Comparison of ENCODE assay signal across 8 cellular contexts in genomic region chr17:40909351-40909750, GRCh38. TPM values are rescaled to one million over a fixed set of nuclear protein-coding genes. Genes with fewer than 3 reads are reported as not detected.
A peak's percentile ranks its signal among the peaks of the same experiment; 100 is the strongest.
DNase-seq lines count a peak whose midpoint lies in the region; ATAC-seq, FAIRE-seq and TF ChIP-seq lines count a peak whose summit lies in the region.

No MANE protein-coding gene starts in this region.

- H3K9me3 Mint-ChIP-seq in central memory CD8-positive, alpha-beta T cell = no peaks in the 10 kb centered on the region

- peaks cover 60% of the 10 kb centered on the region for H3K27me3 Mint-ChIP-seq in central memory CD8-positive, alpha-beta T cell

- no peaks in the 10 kb centered on the region for H3K4me1 Mint-ChIP-seq in central memory CD8-positive, alpha-beta T cell

- no peak overlapping the region for H3K27ac Mint-ChIP-seq in central memory CD8-positive, alpha-beta T cell (ENCODE audit: low read depth)

- peak; percentile 82 for FAIRE-seq in kidney (lab: Jason Lieb, UNC)

- no peaks in the 10 kb centered on the region for H3K4me1 ChIP-seq in kidney (ENCODE audit: control insufficient read depth in 1 of 2, insufficient read depth in 1 of 2, low read depth in 1 of 2, low read length in 2 of 2)

- peak; percentile 62 for TF ChIP-seq CTCF in kidney (IDR thresholded peaks at IDR 0.05; ENCODE audit: borderline replicate concordance, extremely low read depth, insufficient read depth)

- no peaks in the 10 kb centered on the region for H3K9me3 ChIP-seq in kidney (ENCODE audit: control insufficient read depth in 1 of 2, low read length in 2 of 2)

- no peak overlapping the region for H3K4me3 Mint-ChIP-seq in central memory CD8-positive, alpha-beta T cell

- intact Hi-C loops in kidney (cut with DNase I) = loop anchor here (10.0 kb wide), 1 partner anchor 735 kb away; no protein-coding TSS in a partner anchor

- H3K36me3 Mint-ChIP-seq in central memory CD8-positive, alpha-beta T cell (ENCODE audit: insufficient read depth) = no peaks in the 10 kb centered on the region

- no peak overlapping the region for H3K27ac ChIP-seq in kidney (ENCODE audit: low read depth in 2 of 2, low read length in 2 of 2)

- no peak overlapping the region for H3K9ac ChIP-seq in kidney (ENCODE audit: low read length in 2 of 2)

- DNase-seq in A172 (ENCODE audit: low spot score) (peak; percentile 96), GM19240 (ENCODE audit: insufficient read length, low spot score) (peak; percentile 26), NCI-H2227 (lab: John Stamatoyannopoulos, UW; ENCODE audit: unreplicated experiment) (peak; percentile 84), kidney (peak; percentile 93)
- DNase-seq in activated CD4-positive, CD25-positive, alpha-beta regulatory T cell treated with anti-CD3 and anti-CD28 coated beads, Interleukin-2, amount 50 U/mL, for 16 hours (ENCODE audit: low read depth, low spot score) = peak; percentile 39
- peak; percentile 40 to 41 for DNase-seq in central memory CD8-positive, alpha-beta T cell (ENCODE audit: low spot score in 2 of 2)
- peak; percentile 11 to 59 (median 45) for DNase-seq in stimulated activated CD4-positive, alpha-beta T cell treated with anti-CD3 and anti-CD28 coated beads, Interleukin-1b, Interleukin-23, amount 100 ng/mL, for 24 hours (ENCODE audit: low read depth in 4 of 4, low spot score in 1 of 4)

- H3K4me3 ChIP-seq in kidney (ENCODE audit: low read length in 2 of 2) = no peak overlapping the region

- ATAC-seq in central memory CD8-positive, alpha-beta T cell (replicated peaks; ENCODE audit: extremely low read depth, poor library complexity, severe bottlenecking) = no peak
- no peak for ATAC-seq in HG02884 (IDR thresholded peaks at IDR 0.05; ENCODE audit: unreplicated experiment)

- no peaks in the 10 kb centered on the region for H3K36me3 ChIP-seq in kidney (ENCODE audit: control insufficient read depth in 1 of 2, insufficient read depth in 2 of 2, low read length in 2 of 2)

RNA-seq across cellular contexts. Expression of gene KRT20, which starts 24.3 kb away (rescaled TPM):
- total RNA-seq in A172 (2014; rRNA removed; shearing (Covaris generic)) = not detected in 2 replicates
- not detected for total RNA-seq in kidney
- not detected for polyA plus RNA-seq in kidney (ENCODE audit: insufficient read depth, low read depth, low replicate concordance)

RNA-seq across cellular contexts. Expression of gene KRT23, which starts 28.1 kb away (rescaled TPM):
- not detected in 2 replicates for total RNA-seq in A172 (2014; rRNA removed; shearing (Covaris generic))
- 4.2 TPM for total RNA-seq in kidney
- polyA plus RNA-seq in kidney (ENCODE audit: insufficient read depth, low read depth, low replicate concordance) = 2.2 TPM

RNA-seq across cellular contexts. Expression of gene KRT12, which starts 42.3 kb away (rescaled TPM):
- not detected in 2 replicates for total RNA-seq in A172 (2014; rRNA removed; shearing (Covaris generic))
- total RNA-seq in kidney = not detected
- polyA plus RNA-seq in kidney (ENCODE audit: insufficient read depth, low read depth, low replicate concordance) = not detected

RNA-seq across cellular contexts. Expression of gene KRT39, which starts 57.4 kb away (rescaled TPM):
- total RNA-seq in A172 (2014; rRNA removed; shearing (Covaris generic)) = not detected in 2 replicates
- total RNA-seq in kidney = not detected
- polyA plus RNA-seq in kidney (ENCODE audit: insufficient read depth, low read depth, low replicate concordance) = not detected

Comparison
In these comparisons a context has a peak if more than half of its experiments do, and no peak if none do; other contexts are left out.
1. DNase-seq: peak in every context shown above with its lines; median percentile 96 in A172; 93 in kidney; 84 in NCI-H2227; 45 in stimulated activated CD4-positive, alpha-beta T cell treated with anti-CD3 and anti-CD28 coated beads, Interleukin-1b, Interleukin-23, amount 100 ng/mL, for 24 hours; 40 in central memory CD8-positive, alpha-beta T cell; 39 in activated CD4-positive, CD25-positive, alpha-beta regulatory T cell treated with anti-CD3 and anti-CD28 coated beads, Interleukin-2, amount 50 U/mL, for 16 hours; 26 in GM19240.